In genomic region chr4:36325499-36325898, GRCh38 we compare ENCODE assay signal across 1 cellular context.
TF ChIP-seq lines count a peak whose summit lies in the region.

No MANE protein-coding gene starts in this region.

TF ChIP-seq in HepG2, 621 proteins besides CTCF, POLR2A, EP300 and RAD21 (continued from another document):
- TF ChIP-seq ZNF264 (CRISPR knock-in tag; IDR thresholded peaks at IDR 0.05) (no peak), SIN3B (IDR thresholded peaks at IDR 0.05; ENCODE audit: low read length) (no peak), ETV6 (CRISPR knock-in tag; conservative IDR thresholded peaks at IDR 0.05) (no peak), ZNF878 (CRISPR knock-in tag; IDR thresholded peaks at IDR 0.05) (no peak), RARA (CRISPR knock-in tag; IDR thresholded peaks at IDR 0.05) (no peak), ZNF775 (CRISPR knock-in tag; IDR thresholded peaks at IDR 0.05; ENCODE audit: borderline replicate concordance) (no peak)
